8 cellular contexts compared by ENCODE assay signal in the genomic region with DNA sequence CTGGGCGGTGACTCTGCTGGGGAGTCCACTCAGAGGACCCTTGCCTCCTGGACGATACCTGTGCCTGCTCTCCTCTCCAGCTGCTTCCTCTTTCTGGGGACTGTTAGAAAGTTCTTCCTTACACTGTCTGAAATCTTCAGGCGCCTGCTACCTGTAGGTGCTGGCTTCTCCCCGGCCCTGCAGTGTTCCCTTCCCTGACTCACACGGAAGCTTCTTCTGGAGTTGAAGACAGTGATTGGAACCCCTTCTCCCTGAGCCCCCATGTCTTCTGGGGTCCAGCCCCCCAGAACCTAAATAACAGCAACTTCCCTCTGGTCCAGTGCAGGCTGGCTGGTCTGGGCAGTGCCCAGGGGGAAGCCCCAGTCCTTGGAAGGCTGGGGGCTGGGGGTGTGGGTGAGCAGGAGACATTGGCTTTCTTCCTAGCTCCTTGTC. TPM values are rescaled to one million over a fixed set of nuclear protein-coding genes. Genes with fewer than 3 reads are reported as not detected.
A peak's percentile ranks its signal among the peaks of the same experiment; 100 is the strongest.
DNase-seq lines count a peak whose midpoint lies in the region; ATAC-seq and TF ChIP-seq lines count a peak whose summit lies in the region.

No MANE protein-coding gene starts in this region.

- H3K4me2 ChIP-seq in BLaER1 treated with 17β-estradiol and CSF1 and Interleukin-3, amounts not matched to agents 10 nM and 100 nM = peak overlapping the region; percentile 94 to 100 (median 99)
- peak overlapping the region; percentile 66 for H3K4me2 ChIP-seq in OCI-LY7 (ENCODE audit: low read length)

- peaks cover 0 to 4% (median 0%) of the 10 kb centered on the region in 11 experiments; a peak in 1 of 22 replicates for H4K20me1 ChIP-seq in BLaER1 treated with 17β-estradiol and CSF1 and Interleukin-3, amounts not matched to agents 10 nM and 100 nM
- no peaks in the 10 kb centered on the region for H4K20me1 ChIP-seq in OCI-LY7 (ENCODE audit: insufficient read depth, low read length)

- ATAC-seq in GM21723 (IDR thresholded peaks at IDR 0.05; ENCODE audit: unreplicated experiment) (peak; percentile 57), natural killer cell (peak; percentile 9 to 52 (median 14)), GM19035 (IDR thresholded peaks at IDR 0.05; ENCODE audit: unreplicated experiment) (no peak)

- H3K79me2 ChIP-seq in OCI-LY7 (ENCODE audit: insufficient read depth, low read depth, low read length) = no peaks in the 10 kb centered on the region

- peaks cover 58 to 59% of the 10 kb centered on the region in 2 donors for H3K4me1 Mint-ChIP-seq in natural killer cell

- H3K9me3 Mint-ChIP-seq in natural killer cell = no peaks in the 10 kb centered on the region

- peak overlapping the region; percentile 94 for H3K4me3 Mint-ChIP-seq in natural killer cell

- peak overlapping the region; percentile 44 to 87 (median 72) for H3K27ac ChIP-seq in BLaER1 treated with 17β-estradiol and CSF1 and Interleukin-3, amounts not matched to agents 10 nM and 100 nM
- H3K27ac ChIP-seq in OCI-LY7 (ENCODE audit: low read depth, low read length, poor library complexity, severe bottlenecking) = no peak overlapping the region

- H3K36me3 Mint-ChIP-seq in natural killer cell = no peaks in the 10 kb centered on the region

- H3K9me2 ChIP-seq in OCI-LY7 (ENCODE audit: insufficient read depth, low read length) = no peaks in the 10 kb centered on the region

- H3K9me3 ChIP-seq in BLaER1 treated with 17β-estradiol and CSF1 and Interleukin-3, amounts not matched to agents 10 nM and 100 nM (replicated peaks in 1 of 11) = no peaks in the 10 kb centered on the region
- H3K9me3 ChIP-seq in OCI-LY7 (ENCODE audit: low read length) (no peaks in the 10 kb centered on the region), endocrine pancreas (ENCODE audit: control insufficient read depth, low read length) (no peaks in the 10 kb centered on the region)

- no peak for TF ChIP-seq POLR2A in erythroblast (IDR thresholded peaks at IDR 0.05; ENCODE audit: low read length)

- intact Hi-C loops in OCI-LY7 (cut with micrococcal nuclease; ENCODE audit: unreplicated experiment) (no loop called here), natural killer cell (cut with micrococcal nuclease) (no loop called here)

- peak; percentile 24 for DNase-seq in OCI-LY7 (ENCODE audit: low spot score)
- DNase-seq in natural killer cell = no peak
- no peak for DNase-seq in erythroblast (lab: John Stamatoyannopoulos, UW)
- no peak for DNase-seq in NCI-H1417 treated with DMSO at 0.1 percent for 48 hours (lab: John Stamatoyannopoulos, UW)

- no peak overlapping the region for H2AFZ ChIP-seq in OCI-LY7 (ENCODE audit: low read length)

- H3K9ac ChIP-seq in BLaER1 treated with 17β-estradiol and CSF1 and Interleukin-3, amounts not matched to agents 10 nM and 100 nM = peak overlapping the region; percentile 63 to 88 (median 77)
- peak overlapping the region; percentile 48 for H3K9ac ChIP-seq in endocrine pancreas (ENCODE audit: control insufficient read depth, insufficient read depth, low read length)

- TF ChIP-seq CTCF in OCI-LY7 (conservative IDR thresholded peaks at IDR 0.05; ENCODE audit: low read length) (no peak), natural killer cell (IDR thresholded peaks at IDR 0.05) (no peak)

- peak overlapping the region; percentile 83 to 93 for H3K27ac Mint-ChIP-seq in natural killer cell

- no peaks in the 10 kb centered on the region for H3K27me3 ChIP-seq in BLaER1 treated with 17β-estradiol and CSF1 and Interleukin-3, amounts not matched to agents 10 nM and 100 nM
- no peaks in the 10 kb centered on the region for H3K27me3 ChIP-seq in endocrine pancreas (ENCODE audit: control insufficient read depth, insufficient read depth, low read length)

- POLR2A ChIA-PET in OCI-LY7 (lab: Charles Lee) = interaction anchor here (0.5 to 1.0 kb wide), 4 partner anchors 13 to 308 kb away, joined by 3 read pairs; no protein-coding TSS in a partner anchor

- H3K4me1 ChIP-seq in BLaER1 treated with 17β-estradiol and CSF1 and Interleukin-3, amounts not matched to agents 10 nM and 100 nM = peaks cover 51 to 72% (median 63%) of the 10 kb centered on the region in 10 experiments
- H3K4me1 ChIP-seq in OCI-LY7 (ENCODE audit: insufficient read depth, low read length, poor library complexity, severe bottlenecking) = peaks cover 4% of the 10 kb centered on the region
- H3K4me1 ChIP-seq in endocrine pancreas (ENCODE audit: control insufficient read depth, insufficient read depth, low read length) = peaks cover 4% of the 10 kb centered on the region

- H3K4me3 ChIP-seq in BLaER1 treated with 17β-estradiol and CSF1 and Interleukin-3, amounts not matched to agents 10 nM and 100 nM = peak overlapping the region; percentile 68 to 97 (median 76)
- H3K4me3 ChIP-seq in OCI-LY7 (ENCODE audit: low read depth, low read length, poor library complexity, severe bottlenecking) (peak overlapping the region; percentile 56), endocrine pancreas (ENCODE audit: control insufficient read depth, insufficient read depth, low read length) (peak overlapping the region; percentile 15)

- CTCF ChIA-PET in OCI-LY7 (lab: Charles Lee; ENCODE audit: unreplicated experiment) = interaction anchor here (0.7 to 0.8 kb wide), 2 partner anchors 10 to 51 kb away, joined by 3 read pairs; no protein-coding TSS in a partner anchor

- H3K27me3 Mint-ChIP-seq in natural killer cell (ENCODE audit: low read depth in 2 of 2) = no peaks in the 10 kb centered on the region

- BruUV-seq in OCI-LY7 (replicated peaks; lab: Mats Ljungman, UMichigan) = no TSS peak

- no peaks in the 10 kb centered on the region for H3K36me3 ChIP-seq in BLaER1 treated with 17β-estradiol and CSF1 and Interleukin-3, amounts not matched to agents 10 nM and 100 nM
- H3K36me3 ChIP-seq in OCI-LY7 (ENCODE audit: insufficient read depth, low read length) = no peaks in the 10 kb centered on the region
- no peaks in the 10 kb centered on the region for H3K36me3 ChIP-seq in endocrine pancreas (ENCODE audit: control insufficient read depth, insufficient read depth, low read length)

RNA-seq across cellular contexts. Expression of a gene that starts 0.7 kb away (rescaled TPM):
- total RNA-seq in OCI-LY7 (2014; rRNA removed; shearing (Covaris generic)) = 10.9 and 16.3 TPM in 2 replicates
- 13.4 and 15.3 TPM in 2 replicates for total RNA-seq in OCI-LY7 (2022)
- total RNA-seq in natural killer cell = 100 to 1,000 TPM in 2 of 3 donors, 10 to 100 TPM in 1; 92.9 to 103 (median 103) TPM

Comparison
In these comparisons a context has a peak if more than half of its experiments do, and no peak if none do; other contexts are left out.
1. H3K4me3 ChIP-seq: peak in every context shown above with its lines; median percentile 76 in BLaER1 treated with 17β-estradiol and CSF1 and Interleukin-3, amounts not matched to agents 10 nM and 100 nM; 56 in OCI-LY7; 15 in endocrine pancreas.
2. RNA of a gene that starts 0.7 kb away (total RNA-seq): 92.9 to 103 TPM in natural killer cell; 10.9 to 16.3 TPM in OCI-LY7; every median in the first group is over 4 times any median in the second.